Comparison of ENCODE assay signal across 23 cellular contexts in the genomic region with DNA sequence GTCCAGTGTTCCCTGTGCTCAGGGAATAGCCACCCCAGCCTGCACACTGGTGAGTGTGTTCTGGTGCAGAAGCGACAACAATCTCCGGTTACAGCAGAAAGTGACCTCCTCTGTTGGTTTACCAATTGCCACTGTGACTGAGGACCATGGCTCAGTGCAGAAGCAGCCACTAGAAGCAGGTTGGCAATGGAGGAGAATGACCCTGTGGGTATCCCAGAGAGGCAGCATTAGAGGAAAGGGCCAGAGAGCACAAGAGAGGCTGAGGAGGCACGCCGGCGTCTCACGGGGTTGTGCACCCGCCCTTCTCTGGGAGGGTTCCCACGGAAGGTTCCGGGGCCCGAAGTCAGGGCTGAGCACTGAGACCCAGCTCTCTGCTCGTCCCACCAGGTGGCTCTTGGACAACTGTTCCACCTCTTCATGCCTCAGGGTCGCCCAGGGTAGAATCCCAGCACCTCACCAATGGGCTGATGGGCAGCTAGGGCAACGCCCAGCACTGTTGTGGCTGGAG. TPM values are rescaled to one million over a fixed set of nuclear protein-coding genes. Genes with fewer than 3 reads are reported as not detected.
DNase-seq lines count a peak whose midpoint lies in the region; ATAC-seq and TF ChIP-seq lines count a peak whose summit lies in the region.
"Had no signal": no experiment of that assay in that cellular context is flagged by ENCODE, and none has a peak within 500 bp of the region (broad histone marks: within the 10 kb centered on the region; RNA-seq: fewer than 3 reads in every experiment).

No MANE protein-coding gene starts in this region.

- peaks cover 18% of the 10 kb centered on the region for H3K4me1 ChIP-seq in BLaER1
- H3K4me1 ChIP-seq in sigmoid colon: no peaks in the 10 kb centered on the region
- H3K4me1 ChIP-seq: Peyer's patch had no signal

- H3K9me3 ChIP-seq in BLaER1: no peaks in the 10 kb centered on the region
- no peaks in the 10 kb centered on the region for H3K9me3 ChIP-seq in sigmoid colon
- H3K9me3 ChIP-seq: Peyer's patch had no signal

- DNase-seq in activated CD8-positive, alpha-beta memory T cell treated with anti-CD3 and anti-CD28 coated beads, Interleukin-2, amount 50 U/mL, for 48 hours: peak; percentile 41
- DNase-seq in activated CD8-positive, alpha-beta memory T cell treated with anti-CD3 and anti-CD28 coated beads, Interleukin-2, amount 10 ng/mL, durations not matched to agents 7 days and 5 days: no peak
- DNase-seq in left lobe of liver (ENCODE audit: low spot score) (peak; percentile 18), GM13976 (ENCODE audit: low spot score) (no peak), sigmoid colon (no peak)
- DNase-seq: EL, GF-D8, Kasumi-1, NCI-H1694, NCI-H2081, NCI-H2171, NCI-H345, NCI-H524 treated with DMSO at 0.1 percent for 48 hours, NCI-H82, Peyer's patch, Right ventricle myocardium superior had no signal

- H3K36me3 Mint-ChIP-seq in activated CD8-positive, alpha-beta memory T cell treated with anti-CD3 and anti-CD28 coated beads, Interleukin-2, amount 10 ng/mL, durations not matched to agents 7 days and 5 days: peaks cover 32% of the 10 kb centered on the region

- intact Hi-C loops in sigmoid colon (cut with DNase I): no loop called here

- no peak overlapping the region for H3K4me3 Mint-ChIP-seq in activated CD8-positive, alpha-beta memory T cell treated with anti-CD3 and anti-CD28 coated beads, Interleukin-2, amount 10 ng/mL, durations not matched to agents 7 days and 5 days

- H3K27ac Mint-ChIP-seq in activated CD8-positive, alpha-beta memory T cell treated with anti-CD3 and anti-CD28 coated beads, Interleukin-2, amount 10 ng/mL, durations not matched to agents 7 days and 5 days: no peak overlapping the region

- 94 to 96% methylated on average over 13 of the region's 13 CpGs for WGBS in sigmoid colon, 2 donors

- no peaks in the 10 kb centered on the region for H3K27me3 ChIP-seq in BLaER1
- H3K27me3 ChIP-seq in sigmoid colon: no peaks in the 10 kb centered on the region
- H3K27me3 ChIP-seq: Peyer's patch had no signal

- H3K9me3 Mint-ChIP-seq in activated CD8-positive, alpha-beta memory T cell treated with anti-CD3 and anti-CD28 coated beads, Interleukin-2, amount 10 ng/mL, durations not matched to agents 7 days and 5 days (ENCODE audit: low read depth): no peaks in the 10 kb centered on the region

- no peak for TF ChIP-seq EP300 in sigmoid colon (IDR thresholded peaks at IDR 0.05)

- in situ Hi-C loops in GM13976 (cut with MboI; ENCODE audit: low sequenced_read_pairs, unreplicated experiment): no loop called here

- ATAC-seq in activated CD8-positive, alpha-beta memory T cell treated with anti-CD3 and anti-CD28 coated beads, Interleukin-2, amount 10 ng/mL, durations not matched to agents 7 days and 5 days: no peak
- ATAC-seq in left lobe of liver: no peak
- ATAC-seq in GM21619 (IDR thresholded peaks at IDR 0.05; ENCODE audit: unreplicated experiment): no peak

- H3K27ac ChIP-seq in BLaER1 (no peak overlapping the region), VCaP (peak overlapping the region; percentile 86), sigmoid colon (no peak overlapping the region)
- H3K27ac ChIP-seq: Peyer's patch had no signal

- peaks cover 18% of the 10 kb centered on the region for H3K4me1 Mint-ChIP-seq in activated CD8-positive, alpha-beta memory T cell treated with anti-CD3 and anti-CD28 coated beads, Interleukin-2, amount 10 ng/mL, durations not matched to agents 7 days and 5 days

- H3K27me3 Mint-ChIP-seq in activated CD8-positive, alpha-beta memory T cell treated with anti-CD3 and anti-CD28 coated beads, Interleukin-2, amount 10 ng/mL, durations not matched to agents 7 days and 5 days: no peaks in the 10 kb centered on the region

- H3K36me3 ChIP-seq in BLaER1: peaks cover 75% of the 10 kb centered on the region
- H3K36me3 ChIP-seq in sigmoid colon: peaks cover 8 to 63% (median 25%) of the 10 kb centered on the region in 4 donors

- peaks cover 8% of the 10 kb centered on the region; the same call in 1 of the 2 replicates for H4K20me1 ChIP-seq in BLaER1

- CTCF ChIA-PET in activated CD8-positive, alpha-beta memory T cell treated with anti-CD3 and anti-CD28 coated beads, Interleukin-2, amount 10 ng/mL, durations not matched to agents 7 days and 5 days (lab: Charles Lee): no interaction called here

- TF ChIP-seq CTCF in VCaP (conservative IDR thresholded peaks at IDR 0.05) (no peak), GM13976 (IDR thresholded peaks at IDR 0.05; ENCODE audit: borderline replicate concordance, control extremely low read depth, extremely low read depth, insufficient read depth, missing control alignments) (no peak), sigmoid colon (IDR thresholded peaks at IDR 0.05) (no peak)

- no peak for TF ChIP-seq POLR2A in sigmoid colon (IDR thresholded peaks at IDR 0.05)

- no peak overlapping the region for H3K4me2 ChIP-seq in BLaER1

- no peak overlapping the region for H3K4me3 ChIP-seq in BLaER1
- no peak overlapping the region for H3K4me3 ChIP-seq in sigmoid colon
- H3K4me3 ChIP-seq: Peyer's patch had no signal

- H3K9ac ChIP-seq in BLaER1: 0 out of 2 replicates have a peak overlapping the region, but pooled peaks have one; percentile 16

RNA-seq across cellular contexts. Expression of a gene that starts 14.0 kb away (rescaled TPM):
- total RNA-seq in activated CD8-positive, alpha-beta memory T cell treated with anti-CD3 and anti-CD28 coated beads, Interleukin-2, amount 10 ng/mL, durations not matched to agents 7 days and 5 days: not detected
- 50.2 TPM for total RNA-seq in left lobe of liver
- not detected for total RNA-seq in sigmoid colon
- polyA plus RNA-seq in sigmoid colon: under 1 TPM in 1 of 3 donors, not detected in 2; 0.10 TPM
- total RNA-seq: H4, MCF 10A, OCI-LY7, Right ventricle myocardium superior, SK-MEL-5 had no signal

RNA-seq across cellular contexts. Expression of a gene that starts 36.0 kb away (rescaled TPM):
- total RNA-seq in activated CD8-positive, alpha-beta memory T cell treated with anti-CD3 and anti-CD28 coated beads, Interleukin-2, amount 10 ng/mL, durations not matched to agents 7 days and 5 days: 10 to 100 TPM; 60.3 to 68.0 TPM
- total RNA-seq in left lobe of liver (14.9 TPM), sigmoid colon (10 to 100 TPM; 44.1 to 70.9 (median 54.8) TPM)
- polyA plus RNA-seq in sigmoid colon: 10 to 100 TPM; 18.0 to 32.5 (median 22.4) TPM

RNA-seq across cellular contexts. Expression of a gene that starts 36.9 kb away (rescaled TPM):
- total RNA-seq in activated CD8-positive, alpha-beta memory T cell treated with anti-CD3 and anti-CD28 coated beads, Interleukin-2, amount 10 ng/mL, durations not matched to agents 7 days and 5 days: 10 to 100 TPM; 73.8 to 76.0 TPM
- 30.4 TPM for total RNA-seq in left lobe of liver
- 100 to 1,000 TPM in 1 of 4 donors, 10 to 100 TPM in 3; 72.6 to 115 (median 80.7) TPM for total RNA-seq in sigmoid colon
- polyA plus RNA-seq in sigmoid colon: 10 to 100 TPM; 22.2 to 38.5 (median 22.2) TPM

RNA-seq across cellular contexts. Expression of a gene that starts 49.9 kb away (rescaled TPM):
- total RNA-seq in activated CD8-positive, alpha-beta memory T cell treated with anti-CD3 and anti-CD28 coated beads, Interleukin-2, amount 10 ng/mL, durations not matched to agents 7 days and 5 days: not detected
- 124 TPM for total RNA-seq in left lobe of liver
- 1 to 10 TPM; 3.8 to 10.0 (median 6.8) TPM for total RNA-seq in sigmoid colon
- polyA plus RNA-seq in sigmoid colon: 1 to 10 TPM in 2 of 3 donors, not detected in 1; 2.4 to 3.0 TPM
- total RNA-seq: H4, MCF 10A, OCI-LY7, SK-MEL-5 had no signal

Comparison
In these comparisons a context has a peak if more than half of its experiments do, and no peak if none do; other contexts are left out.
1. DNase-seq: peak in activated CD8-positive, alpha-beta memory T cell treated with anti-CD3 and anti-CD28 coated beads, Interleukin-2, amount 50 U/mL, for 48 hours (single experiment) and left lobe of liver (single experiment); none in activated CD8-positive, alpha-beta memory T cell treated with anti-CD3 and anti-CD28 coated beads, Interleukin-2, amount 10 ng/mL, durations not matched to agents 7 days and 5 days (single experiment), GM13976 (single experiment) and sigmoid colon (single experiment).
2. RNA of a gene that starts 14.0 kb away (total RNA-seq): 50.2 TPM in left lobe of liver (single experiment); not detected in activated CD8-positive, alpha-beta memory T cell treated with anti-CD3 and anti-CD28 coated beads, Interleukin-2, amount 10 ng/mL, durations not matched to agents 7 days and 5 days and not detected in sigmoid colon; every median in the first group is over 10 times any median in the second.